22 cellular contexts compared by ENCODE assay signal in the genomic region with DNA sequence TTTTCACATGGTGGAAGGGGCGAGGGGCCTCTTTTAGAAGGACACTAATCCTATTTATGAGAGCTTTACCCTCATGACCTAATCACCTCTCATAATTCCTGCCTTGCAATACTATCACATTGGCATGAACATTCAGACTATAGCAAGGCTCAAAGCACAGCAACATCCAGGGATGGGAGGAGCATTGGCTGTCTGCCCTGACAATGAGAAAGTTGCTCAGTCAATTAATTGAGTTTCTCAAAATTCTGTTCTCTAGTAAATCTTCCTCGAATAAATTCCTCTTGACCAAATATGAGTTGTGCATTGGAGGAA.
DNase-seq lines count a peak whose midpoint lies in the region; ATAC-seq, FAIRE-seq and TF ChIP-seq lines count a peak whose summit lies in the region.
"Had no signal": no experiment of that assay in that cellular context is flagged by ENCODE, and none has a peak within 500 bp of the region (broad histone marks: within the 10 kb centered on the region; RNA-seq: fewer than 3 reads in every experiment).

No MANE protein-coding gene starts in this region.

- no peaks in the 10 kb centered on the region for H3K9me3 ChIP-seq in BLaER1 treated with 17β-estradiol and CSF1 and Interleukin-3, amounts not matched to agents 10 nM and 100 nM (replicated peaks in 1 of 11)
- H3K9me3 ChIP-seq in adipocyte (ENCODE audit: control insufficient read depth, low read length) = no peaks in the 10 kb centered on the region
- H3K9me3 ChIP-seq: heart right ventricle, uterus had no signal

- DNase-seq in NCI-H1105 (lab: John Stamatoyannopoulos, UW) (peak; percentile 11), adipocyte (ENCODE audit: low read depth) (peak; percentile 43), foreskin fibroblast (peak; percentile 66 to 88), GM12892 (ENCODE audit: insufficient read length) (no peak), NCI-H2029 treated with DMSO at 0.1 percent for 48 hours (lab: John Stamatoyannopoulos, UW) (no peak)
- DNase-seq: activated naive CD8-positive, alpha-beta T cell treated with anti-CD3 and anti-CD28 coated beads for 36 hours; CD4-positive, alpha-beta memory T cell; DND-41; naive thymus-derived CD4-positive, alpha-beta T cell; NCI-H1417; NK-92 treated with Interleukin-12 subunit alpha and Interleukin-12 subunit beta, amount 100 ng/mL, for 24 hours; posterior cingulate gyrus; small intestine; substantia nigra; uterus had no signal

- TF ChIP-seq POLR2A in GM12892 (IDR thresholded peaks at IDR 0.05; ENCODE audit: low read depth, low read length) = no peak

- H4K20me1 ChIP-seq in BLaER1 treated with 17β-estradiol and CSF1 and Interleukin-3, amounts not matched to agents 10 nM and 100 nM = no peaks in the 10 kb centered on the region

- ATAC-seq in HG03521 (IDR thresholded peaks at IDR 0.05; ENCODE audit: unreplicated experiment) = no peak
- no peak for ATAC-seq in activated CD4-positive, CD25-positive, alpha-beta regulatory T cell treated with anti-CD3 and anti-CD28 coated beads, Interleukin-2, amount 50 U/mL, for 24 hours
- ATAC-seq: HCT116; naive thymus-derived CD4-positive, alpha-beta T cell had no signal

- H3K9ac ChIP-seq in BLaER1 treated with 17β-estradiol and CSF1 and Interleukin-3, amounts not matched to agents 10 nM and 100 nM = peak overlapping the region in 3 of 11 experiments; percentile 17 to 36 (median 18); a peak in 2 of 22 replicates
- H3K9ac ChIP-seq in adipocyte (ENCODE audit: low read length) = no peak overlapping the region

- peaks cover 0 to 38% (median 0%) of the 10 kb centered on the region in 11 experiments; a peak in 6 of 22 replicates for H3K27me3 ChIP-seq in BLaER1 treated with 17β-estradiol and CSF1 and Interleukin-3, amounts not matched to agents 10 nM and 100 nM
- H3K27me3 ChIP-seq in adipocyte (replicated peaks; ENCODE audit: control insufficient read depth, insufficient read depth, low read length) = no peaks in the 10 kb centered on the region
- H3K27me3 ChIP-seq: heart right ventricle, uterus had no signal

- H3K36me3 ChIP-seq in BLaER1 treated with 17β-estradiol and CSF1 and Interleukin-3, amounts not matched to agents 10 nM and 100 nM = no peaks in the 10 kb centered on the region
- H3K36me3 ChIP-seq in adipocyte (ENCODE audit: control insufficient read depth, insufficient read depth, low read length, severe bottlenecking) = no peaks in the 10 kb centered on the region
- H3K36me3 ChIP-seq: heart right ventricle, uterus had no signal

- FAIRE-seq in GM12892 (lab: Jason Lieb, UNC) = no peak
- FAIRE-seq: GM19239, small intestine had no signal

- H3K27ac ChIP-seq in BLaER1 treated with 17β-estradiol and CSF1 and Interleukin-3, amounts not matched to agents 10 nM and 100 nM = peak overlapping the region in 10 of 11 experiments; percentile 4 to 73 (median 42); a peak in 16 of 22 replicates
- H3K27ac ChIP-seq: uterus had no signal

- peak overlapping the region; percentile 14 to 58 (median 45); a peak in 16 of 22 replicates for H3K4me2 ChIP-seq in BLaER1 treated with 17β-estradiol and CSF1 and Interleukin-3, amounts not matched to agents 10 nM and 100 nM

- no peak overlapping the region for H3K4me3 ChIP-seq in BLaER1 treated with 17β-estradiol and CSF1 and Interleukin-3, amounts not matched to agents 10 nM and 100 nM
- H3K4me3 ChIP-seq in adipocyte (ENCODE audit: low read length) (no peak overlapping the region), foreskin fibroblast (ENCODE audit: low read depth in 1 of 2, low read length in 2 of 2) (no peak overlapping the region)
- H3K4me3 ChIP-seq: heart right ventricle, lung, uterus had no signal

- peaks cover 11 to 15% (median 13%) of the 10 kb centered on the region in 10 experiments; a peak in 18 of 20 replicates for H3K4me1 ChIP-seq in BLaER1 treated with 17β-estradiol and CSF1 and Interleukin-3, amounts not matched to agents 10 nM and 100 nM
- peaks cover 7% of the 10 kb centered on the region for H3K4me1 ChIP-seq in adipocyte (ENCODE audit: control insufficient read depth, insufficient read depth, low read length)
- H3K4me1 ChIP-seq: uterus had no signal

- no peak for TF ChIP-seq CTCF in foreskin fibroblast (IDR thresholded peaks at IDR 0.05; ENCODE audit: low read depth, low read length)

Comparison
In these comparisons a context has a peak if more than half of its experiments do, and no peak if none do; other contexts are left out.
1. DNase-seq: peak in NCI-H1105 (single experiment), adipocyte (single experiment) and foreskin fibroblast (2 of 2); none in GM12892 (single experiment) and NCI-H2029 treated with DMSO at 0.1 percent for 48 hours (single experiment).